ENCODE assay signal across 8 cellular contexts in genomic region chr5:159207616-159208507, GRCh38. TPM values are rescaled to one million over a fixed set of nuclear protein-coding genes. Genes with fewer than 3 reads are reported as not detected.
DNase-seq lines count a peak whose midpoint lies in the region; ATAC-seq, FAIRE-seq and TF ChIP-seq lines count a peak whose summit lies in the region.

No MANE protein-coding gene starts in this region.

- H3K36me3 Mint-ChIP-seq in activated naive CD8-positive, alpha-beta T cell: peaks cover 11% of the 10 kb centered on the region

- peak overlapping the region; percentile 98 for H3K4me3 Mint-ChIP-seq in activated naive CD8-positive, alpha-beta T cell

- H3K36me3 ChIP-seq in Loucy (ENCODE audit: insufficient read depth, low read length) (no peaks in the 10 kb centered on the region), ovary (no peaks in the 10 kb centered on the region), thymus (ENCODE audit: control insufficient read depth, insufficient read depth) (no peaks in the 10 kb centered on the region)

- peak overlapping the region; percentile 18 to 93 for H3K27ac ChIP-seq in ovary
- peak overlapping the region; percentile 77 for H3K27ac ChIP-seq in thymus (ENCODE audit: low read depth)

- no peaks in the 10 kb centered on the region for H3K9me3 Mint-ChIP-seq in activated naive CD8-positive, alpha-beta T cell (ENCODE audit: low read depth)

- H3K4me2 ChIP-seq in Loucy (ENCODE audit: low read depth, low read length, poor library complexity, severe bottlenecking): peak overlapping the region; percentile 98

- H3K9me2 ChIP-seq in Loucy (replicated peaks; ENCODE audit: low read depth, low read length): no peaks in the 10 kb centered on the region

- TF ChIP-seq POLR2A in H54 (IDR thresholded peaks at IDR 0.05; ENCODE audit: low read depth, low read length) (peak; percentile 46; the same call in 1 of the 2 replicates), ovary (IDR thresholded peaks at IDR 0.05) (peak; percentile 49)

- no peaks in the 10 kb centered on the region for H3K27me3 Mint-ChIP-seq in activated naive CD8-positive, alpha-beta T cell

- H3K4me1 Mint-ChIP-seq in activated naive CD8-positive, alpha-beta T cell (ENCODE audit: low read depth): peaks cover 59% of the 10 kb centered on the region

- intact Hi-C loops in head of caudate nucleus (cut with DNase I): loop anchor here (2.0 kb wide), 1 partner anchor 55 kb away; the partner anchor contains the start of gene UBLCP1
- intact Hi-C loops in ovary (cut with DNase I): loop anchor here in 1 of 4 donors (10.0 kb wide), 1 partner anchor 53 kb away; no protein-coding TSS in a partner anchor

- H3K27ac Mint-ChIP-seq in activated naive CD8-positive, alpha-beta T cell: peak overlapping the region; percentile 99

- H3K27me3 ChIP-seq in Loucy (ENCODE audit: insufficient read depth, low read length, poor library complexity, severe bottlenecking) (no peaks in the 10 kb centered on the region), ovary (no peaks in the 10 kb centered on the region), thymus (ENCODE audit: control insufficient read depth, insufficient read depth) (no peaks in the 10 kb centered on the region)

- no peak for TF ChIP-seq CTCF in Loucy (conservative IDR thresholded peaks at IDR 0.05; ENCODE audit: low read length)
- no peak for TF ChIP-seq CTCF in ovary (IDR thresholded peaks at IDR 0.05)

- peak; percentile 79 for DNase-seq in GDM1 (lab: John Stamatoyannopoulos, UW)
- DNase-seq in H54 (ENCODE audit: insufficient read length, low spot score): peak; percentile 81
- peak; percentile 61 to 94 (median 85) for DNase-seq in head of caudate nucleus
- DNase-seq in ovary: peak; percentile 70 to 84 (median 77)

- H3K4me1 ChIP-seq in Loucy (ENCODE audit: insufficient read depth, low read length, poor library complexity, severe bottlenecking): peaks cover 46% of the 10 kb centered on the region
- peaks cover 5% of the 10 kb centered on the region for H3K4me1 ChIP-seq in ovary (ENCODE audit: insufficient read depth)
- peaks cover 5% of the 10 kb centered on the region for H3K4me1 ChIP-seq in thymus (ENCODE audit: control insufficient read depth, insufficient read depth, low read length)

- ATAC-seq in SK-N-SH treated with all-trans-retinoic acid at 6 μM for 48 hours: peak; percentile 87

- 0 to 1% (median 1%) methylated on average over 36 of the region's 36 CpGs for WGBS in ovary, 3 donors
- WGBS in thymus: under 1% methylated on average over 36 of the region's 36 CpGs

- peaks cover 5% of the 10 kb centered on the region for H3F3A ChIP-seq in Loucy (ENCODE audit: low read depth)

- peak overlapping the region; percentile 41 for H2AFZ ChIP-seq in Loucy (ENCODE audit: low read length)

- no peaks in the 10 kb centered on the region for H3K9me3 ChIP-seq in Loucy (ENCODE audit: insufficient read depth, low read depth, low read length)
- no peaks in the 10 kb centered on the region for H3K9me3 ChIP-seq in ovary
- no peaks in the 10 kb centered on the region for H3K9me3 ChIP-seq in thymus (ENCODE audit: control insufficient read depth)

- TF ChIP-seq EP300 in ovary (IDR thresholded peaks at IDR 0.05): no peak

- peaks cover 55% of the 10 kb centered on the region for H3K79me2 ChIP-seq in Loucy (ENCODE audit: insufficient read depth, low read length)

- peaks cover 32% of the 10 kb centered on the region for H4K20me1 ChIP-seq in Loucy (ENCODE audit: insufficient read depth, low read length, poor library complexity, severe bottlenecking)

- H3K4me3 ChIP-seq in Loucy (ENCODE audit: low read length, poor library complexity, severe bottlenecking) (peak overlapping the region; percentile 87), ovary (peak overlapping the region; percentile 84), thymus (ENCODE audit: low read length) (peak overlapping the region; percentile 92)

- peak overlapping the region; percentile 84 for H3K9ac ChIP-seq in Loucy (ENCODE audit: low read depth, low read length, poor library complexity, severe bottlenecking)

- FAIRE-seq in H54 (lab: Jason Lieb, UNC): peak; percentile 96

TF ChIP-seq in SK-N-SH treated with all-trans-retinoic acid at 6 μM for 48 hours, 23 proteins besides CTCF, POLR2A, EP300 and RAD21:
- TF ChIP-seq SNAI2 (CRISPR knock-in tag; IDR thresholded peaks at IDR 0.05) (no peak), CREB5 (CRISPR knock-in tag; IDR thresholded peaks at IDR 0.05; ENCODE audit: low read depth) (no peak), OSR1 (CRISPR knock-in tag; IDR thresholded peaks at IDR 0.05) (no peak), TCF4 (CRISPR knock-in tag; IDR thresholded peaks at IDR 0.05; ENCODE audit: borderline replicate concordance) (no peak), GLIS3 (CRISPR knock-in tag; IDR thresholded peaks at IDR 0.05) (no peak), ZNF565 (CRISPR knock-in tag; conservative IDR thresholded peaks at IDR 0.05; ENCODE audit: low read depth) (no peak), ARNTL (CRISPR knock-in tag; IDR thresholded peaks at IDR 0.05; ENCODE audit: borderline replicate concordance, low read depth) (no peak), ZFP3 (CRISPR knock-in tag; IDR thresholded peaks at IDR 0.05) (no peak)
TF ChIP-seq in SK-N-SH treated with all-trans-retinoic acid at 6 μM for 48 hours: peak in this region for 0.

RNA-seq across cellular contexts. Expression of gene RNF145, which starts 1.5 kb away (rescaled TPM):
- 10 to 100 TPM; 42.0 to 66.4 (median 53.4) TPM for total RNA-seq in ovary
- polyA plus RNA-seq in ovary (10 to 100 TPM; 39.0 to 62.6 TPM), thymus (60.6 TPM)

RNA-seq across cellular contexts. Expression of gene UBLCP1, which starts 55.2 kb away (rescaled TPM):
- total RNA-seq in ovary: 10 to 100 TPM; 16.2 to 32.3 (median 26.0) TPM
- polyA plus RNA-seq in ovary: 10 to 100 TPM; 15.0 to 15.2 TPM
- 83.7 TPM for polyA plus RNA-seq in thymus

Comparison
In these comparisons a context has a peak if more than half of its experiments do, and no peak if none do; other contexts are left out.
1. Peak in every context shown above with its lines: DNase-seq, ATAC-seq, H3K4me3 ChIP-seq and H3K27ac ChIP-seq.